8 cellular contexts compared by ENCODE assay signal in genomic region chrX:9885150-9885549, GRCh38.
DNase-seq lines count a peak whose midpoint lies in the region; ATAC-seq, FAIRE-seq and TF ChIP-seq lines count a peak whose summit lies in the region.

No MANE protein-coding gene starts in this region.

- no peak for TF ChIP-seq POLR2A in GM18505 (IDR thresholded peaks at IDR 0.05; ENCODE audit: borderline replicate concordance, extremely low read depth, insufficient read depth, insufficient read length)

- intact Hi-C loops in cardiac septum (cut with DNase I) = loop anchor here (5.0 kb wide), 1 partner anchor 107 kb away; no protein-coding TSS in a partner anchor

- FAIRE-seq in HTR-8/SVneo (lab: Jason Lieb, UNC) = no peak

- ATAC-seq in GM18505 (IDR thresholded peaks at IDR 0.05; ENCODE audit: unreplicated experiment) = peak; percentile 86
- ATAC-seq in GM19397 (IDR thresholded peaks at IDR 0.05; ENCODE audit: unreplicated experiment) = no peak

- DNase-seq in AG08395 (ENCODE audit: low spot score) = peak; percentile 56
- DNase-seq in HTR-8/SVneo (ENCODE audit: insufficient read length, low spot score) = peak; percentile 38
- peak; percentile 63 for DNase-seq in RPMI8226
- peak in 3 of 4 experiments; percentile 1 to 22 (median 1) for DNase-seq in activated naive CD4-positive, alpha-beta T cell (lab: John Stamatoyannopoulos, UW)
- peak; percentile 83 for DNase-seq in cardiac septum (ENCODE audit: low spot score)
- DNase-seq in retina = peak; percentile 72

Comparison
In these comparisons a context has a peak if more than half of its experiments do, and no peak if none do; other contexts are left out.
1. DNase-seq: peak in every context shown above with its lines; median percentile 83 in cardiac septum; 72 in retina; 63 in RPMI8226; 56 in AG08395; 38 in HTR-8/SVneo; 1 in activated naive CD4-positive, alpha-beta T cell.